In the genomic region with DNA sequence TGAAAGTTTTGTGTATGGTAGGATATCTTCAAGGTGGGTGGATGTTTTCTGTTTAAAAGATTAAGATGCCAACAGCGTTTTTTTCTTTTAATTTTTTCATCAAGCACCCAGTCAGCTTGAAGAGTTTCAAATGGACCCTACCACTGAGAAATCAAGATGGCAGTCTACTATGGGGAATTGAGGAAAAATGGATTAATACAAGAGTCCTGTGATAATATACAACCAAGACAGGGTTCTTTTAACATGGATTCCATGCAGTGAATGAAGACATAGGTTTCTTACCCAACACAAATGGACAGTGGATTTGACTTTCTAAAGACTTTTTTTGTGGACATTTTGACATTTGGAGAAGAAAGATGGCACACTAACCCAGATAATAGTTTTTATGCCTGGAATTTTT, we compare ENCODE assay signal across 15 cellular contexts. TPM values are rescaled to one million over a fixed set of nuclear protein-coding genes. Genes with fewer than 3 reads are reported as not detected.
DNase-seq lines count a peak whose midpoint lies in the region; ATAC-seq and TF ChIP-seq lines count a peak whose summit lies in the region.
"Had no signal": no experiment of that assay in that cellular context is flagged by ENCODE, and none has a peak within 500 bp of the region (broad histone marks: within the 10 kb centered on the region; RNA-seq: fewer than 3 reads in every experiment).

No MANE protein-coding gene starts in this region.

- no peak overlapping the region for H3K4me3 ChIP-seq in Panc1 (ENCODE audit: low read depth in 2 of 2, low read length in 2 of 2)
- no peak overlapping the region for H3K4me3 ChIP-seq in heart left ventricle
- H3K4me3 ChIP-seq: adrenal gland, MG63, sigmoid colon, tibial nerve had no signal

- no peak for DNase-seq in activated CD4-positive, alpha-beta T cell treated with anti-CD3 and anti-CD28 coated beads, Interleukin-2, amount 10 ng/mL, durations not matched to agents 24 days and 14 days
- DNase-seq in activated CD4-positive, alpha-beta T cell treated with anti-CD3 and anti-CD28 coated beads for 48 hours: no peak
- DNase-seq in Panc1 (ENCODE audit: low read depth, low spot score): no peak
- DNase-seq in osteocyte (ENCODE audit: extremely low spot score, unreplicated experiment): no peak
- DNase-seq in heart left ventricle: no peak
- no peak for DNase-seq in activated naive CD4-positive, alpha-beta T cell treated with Interleukin-2 at 50 U/mL for 16 hours
- DNase-seq: adrenal gland; MG63; NCI-H1694 treated with DMSO at 0.1 percent for 48 hours; NCI-H446; sigmoid colon; stimulated activated CD4-positive, alpha-beta T cell treated with anti-CD3 and anti-CD28 coated beads, Interleukin-4, amount 100 ng/mL, for 1 hour had no signal

- 70 to 83% (median 76%) methylated on average over 1 of the region's 1 CpG for WGBS in heart left ventricle, 4 donors

- H3K9me3 Mint-ChIP-seq in activated CD4-positive, alpha-beta T cell treated with anti-CD3 and anti-CD28 coated beads, Interleukin-2, amount 10 ng/mL, durations not matched to agents 24 days and 14 days: peaks cover 12% of the 10 kb centered on the region
- H3K9me3 Mint-ChIP-seq in brain (peaks cover 0 to 9% (median 3%) of the 10 kb centered on the region in 5 experiments), osteocyte (ENCODE audit: unreplicated experiment) (peaks cover 8% of the 10 kb centered on the region)

- TF ChIP-seq CTCF in Panc1 (IDR thresholded peaks at IDR 0.05) (no peak), brain (conservative IDR thresholded peaks at IDR 0.05) (no peak), osteocyte (IDR thresholded peaks at IDR 0.05) (no peak), heart left ventricle (IDR thresholded peaks at IDR 0.05) (no peak)

- peak overlapping the region; percentile 42; the same call in 1 of the 2 replicates for H3K27ac ChIP-seq in Panc1 (ENCODE audit: low read length)
- peak overlapping the region in 2 of 12 donors; percentile 4 to 92 for H3K27ac ChIP-seq in heart left ventricle

- CTCF ChIA-PET in Panc1 (lab: Charles Lee): no interaction called here

- no peaks in the 10 kb centered on the region for H3K9me3 ChIP-seq in Panc1 (ENCODE audit: control insufficient read depth, insufficient read depth, low read depth, low read length)
- no peaks in the 10 kb centered on the region for H3K9me3 ChIP-seq in heart left ventricle
- H3K9me3 ChIP-seq: adrenal gland, MG63, sigmoid colon, tibial nerve had no signal

- no TSS peak for BruUV-seq in Panc1 (replicated peaks; lab: Mats Ljungman, UMichigan)

- ATAC-seq in Panc1: no peak
- no peak for ATAC-seq in HG03025 (IDR thresholded peaks at IDR 0.05; ENCODE audit: low FRiP score, unreplicated experiment)
- no peak for ATAC-seq in heart left ventricle

- no peaks in the 10 kb centered on the region for H3K27me3 Mint-ChIP-seq in activated CD4-positive, alpha-beta T cell treated with anti-CD3 and anti-CD28 coated beads, Interleukin-2, amount 10 ng/mL, durations not matched to agents 24 days and 14 days
- H3K27me3 Mint-ChIP-seq in brain: peaks cover 14% of the 10 kb centered on the region
- H3K27me3 Mint-ChIP-seq in osteocyte (ENCODE audit: unreplicated experiment): no peaks in the 10 kb centered on the region

- in situ Hi-C loops in Panc1 (cut with HindIII; ENCODE audit: low pct_unique_long_range_greater_than_20kb, low sequenced_read_pairs): no loop called here

- H3K27ac Mint-ChIP-seq in activated CD4-positive, alpha-beta T cell treated with anti-CD3 and anti-CD28 coated beads, Interleukin-2, amount 10 ng/mL, durations not matched to agents 24 days and 14 days: peak overlapping the region; percentile 61
- H3K27ac Mint-ChIP-seq in brain (peak overlapping the region in 4 of 5 experiments; percentile 52 to 80 (median 55)), osteocyte (ENCODE audit: unreplicated experiment) (peak overlapping the region; percentile 84)

- H3K36me3 ChIP-seq in Panc1 (ENCODE audit: control insufficient read depth, insufficient read depth, low read length) (peaks cover 73% of the 10 kb centered on the region), heart left ventricle (peaks cover 0 to 80% (median 60%) of the 10 kb centered on the region in 9 donors)

- H3K4me1 Mint-ChIP-seq in activated CD4-positive, alpha-beta T cell treated with anti-CD3 and anti-CD28 coated beads, Interleukin-2, amount 10 ng/mL, durations not matched to agents 24 days and 14 days: peaks cover 41% of the 10 kb centered on the region
- peaks cover 74% of the 10 kb centered on the region for H3K4me1 Mint-ChIP-seq in brain
- peaks cover 49% of the 10 kb centered on the region for H3K4me1 Mint-ChIP-seq in osteocyte (ENCODE audit: unreplicated experiment)

- peak overlapping the region; percentile 45 for H3K4me3 Mint-ChIP-seq in activated CD4-positive, alpha-beta T cell treated with anti-CD3 and anti-CD28 coated beads, Interleukin-2, amount 10 ng/mL, durations not matched to agents 24 days and 14 days
- H3K4me3 Mint-ChIP-seq in brain: peak overlapping the region; percentile 13 to 74 (median 58)
- H3K4me3 Mint-ChIP-seq in osteocyte (ENCODE audit: unreplicated experiment): no peak overlapping the region

- TF ChIP-seq POLR2A in heart left ventricle (IDR thresholded peaks at IDR 0.05): no peak

- POLR2A ChIA-PET in Panc1 (lab: Charles Lee): interaction anchor here (0.6 to 2.2 kb wide), 7 partner anchors 15 to 902 kb away, joined by 3 to 33 read pairs (median 6); no protein-coding TSS in a partner anchor

- peaks cover 72% of the 10 kb centered on the region for H3K36me3 Mint-ChIP-seq in activated CD4-positive, alpha-beta T cell treated with anti-CD3 and anti-CD28 coated beads, Interleukin-2, amount 10 ng/mL, durations not matched to agents 24 days and 14 days (ENCODE audit: low read depth)
- H3K36me3 Mint-ChIP-seq in brain: peaks cover 85% of the 10 kb centered on the region
- peaks cover 71% of the 10 kb centered on the region for H3K36me3 Mint-ChIP-seq in osteocyte (ENCODE audit: unreplicated experiment)

- H3K27me3 ChIP-seq in Panc1 (ENCODE audit: control insufficient read depth, insufficient read depth, low read length): no peaks in the 10 kb centered on the region
- no peaks in the 10 kb centered on the region for H3K27me3 ChIP-seq in heart left ventricle
- H3K27me3 ChIP-seq: adrenal gland, MG63, sigmoid colon, tibial nerve had no signal

- intact Hi-C loops in activated CD4-positive, alpha-beta T cell treated with anti-CD3 and anti-CD28 coated beads, Interleukin-2, amount 10 ng/mL, durations not matched to agents 24 days and 14 days (cut with micrococcal nuclease): no loop called here
- intact Hi-C loops in Panc1 (cut with micrococcal nuclease; ENCODE audit: unreplicated experiment): no loop called here
- intact Hi-C loops in heart left ventricle (cut with DNase I): loop anchor here in 2 of 10 donors (1.0 to 2.0 kb wide), 2 partner anchors 9 to 13 kb away; no protein-coding TSS in a partner anchor

- H3K4me1 ChIP-seq in Panc1 (ENCODE audit: control insufficient read depth, insufficient read depth, low read length) (peaks cover 22% of the 10 kb centered on the region; the same call in 1 of the 2 replicates), heart left ventricle (peaks cover 0 to 74% (median 44%) of the 10 kb centered on the region in 12 donors)

RNA-seq across cellular contexts. Expression of a gene that starts 2.5 kb away (rescaled TPM):
- 105 and 111 TPM in 2 replicates for total RNA-seq in activated CD4-positive, alpha-beta T cell treated with anti-CD3 and anti-CD28 coated beads, Interleukin-2, amount 10 ng/mL, durations not matched to agents 24 days and 14 days
- total RNA-seq in Panc1 (2021; ENCODE audit: unreplicated experiment) (81.8 TPM), osteocyte (89.9 and 102 TPM in 2 replicates), heart left ventricle (10 to 100 TPM; 28.3 to 76.8 (median 46.4) TPM)
- polyA plus RNA-seq in Panc1 (2012; ENCODE audit: insufficient read length): 43.9 TPM
- polyA plus RNA-seq in brain (ENCODE audit: insufficient read depth, low read depth, low replicate concordance) (28.2 TPM), heart left ventricle (10 to 100 TPM; 23.1 to 28.7 TPM)
